ENCODE assay signal across 1 cellular context in the genomic region with DNA sequence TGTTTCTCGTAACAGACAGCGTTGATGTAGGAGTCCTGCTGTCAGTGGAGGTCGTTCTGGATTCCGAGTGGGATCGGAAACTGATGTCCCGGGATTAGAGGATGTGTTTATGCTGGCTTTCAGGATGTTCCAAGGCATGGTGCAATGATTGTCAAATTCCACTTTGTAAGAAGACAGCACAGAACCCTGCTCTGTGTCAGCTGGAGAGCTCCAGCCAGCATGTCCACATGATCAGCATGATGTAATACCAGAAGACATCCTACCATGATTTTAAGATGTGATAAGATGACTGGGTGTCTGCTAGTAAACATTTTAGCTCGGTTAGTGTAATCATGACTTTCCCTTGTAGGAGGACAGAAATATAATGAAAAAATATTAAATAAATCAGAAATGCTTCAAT.
A peak's percentile ranks its signal among the peaks of the same experiment; 100 is the strongest.
TF ChIP-seq lines count a peak whose summit lies in the region.

No MANE protein-coding gene starts in this region.

TF ChIP-seq in K562, 482 proteins besides CTCF, POLR2A, EP300 and RAD21 (continued from another document):
- TF ChIP-seq, protein P1, sequence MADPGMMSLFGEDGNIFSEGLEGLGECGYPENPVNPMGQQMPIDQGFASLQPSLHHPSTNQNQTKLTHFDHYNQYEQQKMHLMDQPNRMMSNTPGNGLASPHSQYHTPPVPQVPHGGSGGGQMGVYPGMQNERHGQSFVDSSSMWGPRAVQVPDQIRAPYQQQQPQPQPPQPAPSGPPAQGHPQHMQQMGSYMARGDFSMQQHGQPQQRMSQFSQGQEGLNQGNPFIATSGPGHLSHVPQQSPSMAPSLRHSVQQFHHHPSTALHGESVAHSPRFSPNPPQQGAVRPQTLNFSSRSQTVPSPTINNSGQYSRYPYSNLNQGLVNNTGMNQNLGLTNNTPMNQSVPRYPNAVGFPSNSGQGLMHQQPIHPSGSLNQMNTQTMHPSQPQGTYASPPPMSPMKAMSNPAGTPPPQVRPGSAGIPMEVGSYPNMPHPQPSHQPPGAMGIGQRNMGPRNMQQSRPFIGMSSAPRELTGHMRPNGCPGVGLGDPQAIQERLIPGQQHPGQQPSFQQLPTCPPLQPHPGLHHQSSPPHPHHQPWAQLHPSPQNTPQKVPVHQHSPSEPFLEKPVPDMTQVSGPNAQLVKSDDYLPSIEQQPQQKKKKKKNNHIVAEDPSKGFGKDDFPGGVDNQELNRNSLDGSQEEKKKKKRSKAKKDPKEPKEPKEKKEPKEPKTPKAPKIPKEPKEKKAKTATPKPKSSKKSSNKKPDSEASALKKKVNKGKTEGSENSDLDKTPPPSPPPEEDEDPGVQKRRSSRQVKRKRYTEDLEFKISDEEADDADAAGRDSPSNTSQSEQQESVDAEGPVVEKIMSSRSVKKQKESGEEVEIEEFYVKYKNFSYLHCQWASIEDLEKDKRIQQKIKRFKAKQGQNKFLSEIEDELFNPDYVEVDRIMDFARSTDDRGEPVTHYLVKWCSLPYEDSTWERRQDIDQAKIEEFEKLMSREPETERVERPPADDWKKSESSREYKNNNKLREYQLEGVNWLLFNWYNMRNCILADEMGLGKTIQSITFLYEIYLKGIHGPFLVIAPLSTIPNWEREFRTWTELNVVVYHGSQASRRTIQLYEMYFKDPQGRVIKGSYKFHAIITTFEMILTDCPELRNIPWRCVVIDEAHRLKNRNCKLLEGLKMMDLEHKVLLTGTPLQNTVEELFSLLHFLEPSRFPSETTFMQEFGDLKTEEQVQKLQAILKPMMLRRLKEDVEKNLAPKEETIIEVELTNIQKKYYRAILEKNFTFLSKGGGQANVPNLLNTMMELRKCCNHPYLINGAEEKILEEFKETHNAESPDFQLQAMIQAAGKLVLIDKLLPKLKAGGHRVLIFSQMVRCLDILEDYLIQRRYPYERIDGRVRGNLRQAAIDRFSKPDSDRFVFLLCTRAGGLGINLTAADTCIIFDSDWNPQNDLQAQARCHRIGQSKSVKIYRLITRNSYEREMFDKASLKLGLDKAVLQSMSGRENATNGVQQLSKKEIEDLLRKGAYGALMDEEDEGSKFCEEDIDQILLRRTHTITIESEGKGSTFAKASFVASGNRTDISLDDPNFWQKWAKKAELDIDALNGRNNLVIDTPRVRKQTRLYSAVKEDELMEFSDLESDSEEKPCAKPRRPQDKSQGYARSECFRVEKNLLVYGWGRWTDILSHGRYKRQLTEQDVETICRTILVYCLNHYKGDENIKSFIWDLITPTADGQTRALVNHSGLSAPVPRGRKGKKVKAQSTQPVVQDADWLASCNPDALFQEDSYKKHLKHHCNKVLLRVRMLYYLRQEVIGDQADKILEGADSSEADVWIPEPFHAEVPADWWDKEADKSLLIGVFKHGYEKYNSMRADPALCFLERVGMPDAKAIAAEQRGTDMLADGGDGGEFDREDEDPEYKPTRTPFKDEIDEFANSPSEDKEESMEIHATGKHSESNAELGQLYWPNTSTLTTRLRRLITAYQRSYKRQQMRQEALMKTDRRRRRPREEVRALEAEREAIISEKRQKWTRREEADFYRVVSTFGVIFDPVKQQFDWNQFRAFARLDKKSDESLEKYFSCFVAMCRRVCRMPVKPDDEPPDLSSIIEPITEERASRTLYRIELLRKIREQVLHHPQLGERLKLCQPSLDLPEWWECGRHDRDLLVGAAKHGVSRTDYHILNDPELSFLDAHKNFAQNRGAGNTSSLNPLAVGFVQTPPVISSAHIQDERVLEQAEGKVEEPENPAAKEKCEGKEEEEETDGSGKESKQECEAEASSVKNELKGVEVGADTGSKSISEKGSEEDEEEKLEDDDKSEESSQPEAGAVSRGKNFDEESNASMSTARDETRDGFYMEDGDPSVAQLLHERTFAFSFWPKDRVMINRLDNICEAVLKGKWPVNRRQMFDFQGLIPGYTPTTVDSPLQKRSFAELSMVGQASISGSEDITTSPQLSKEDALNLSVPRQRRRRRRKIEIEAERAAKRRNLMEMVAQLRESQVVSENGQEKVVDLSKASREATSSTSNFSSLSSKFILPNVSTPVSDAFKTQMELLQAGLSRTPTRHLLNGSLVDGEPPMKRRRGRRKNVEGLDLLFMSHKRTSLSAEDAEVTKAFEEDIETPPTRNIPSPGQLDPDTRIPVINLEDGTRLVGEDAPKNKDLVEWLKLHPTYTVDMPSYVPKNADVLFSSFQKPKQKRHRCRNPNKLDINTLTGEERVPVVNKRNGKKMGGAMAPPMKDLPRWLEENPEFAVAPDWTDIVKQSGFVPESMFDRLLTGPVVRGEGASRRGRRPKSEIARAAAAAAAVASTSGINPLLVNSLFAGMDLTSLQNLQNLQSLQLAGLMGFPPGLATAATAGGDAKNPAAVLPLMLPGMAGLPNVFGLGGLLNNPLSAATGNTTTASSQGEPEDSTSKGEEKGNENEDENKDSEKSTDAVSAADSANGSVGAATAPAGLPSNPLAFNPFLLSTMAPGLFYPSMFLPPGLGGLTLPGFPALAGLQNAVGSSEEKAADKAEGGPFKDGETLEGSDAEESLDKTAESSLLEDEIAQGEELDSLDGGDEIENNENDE (IDR thresholded peaks at IDR 0.05; ENCODE audit: low read depth, low read length), result no peak
- no peak for TF ChIP-seq FOXK2 (conservative IDR thresholded peaks at IDR 0.05 in 1 of 2, IDR thresholded peaks at IDR 0.05 in 1 of 2; ENCODE audit: low read depth in 2 of 2)
- no peak for TF ChIP-seq POLR2AphosphoS5 (IDR thresholded peaks at IDR 0.05; ENCODE audit: control insufficient read depth, insufficient read depth, low read depth, low read length)
- TF ChIP-seq ZNF217 (CRISPR knock-in tag; IDR thresholded peaks at IDR 0.05), result no peak
- TF ChIP-seq JUND (IDR thresholded peaks at IDR 0.05; ENCODE audit: borderline replicate concordance, low read depth, low read length), result peak; percentile 73
- TF ChIP-seq JUND (tag; IDR thresholded peaks at IDR 0.05; ENCODE audit: borderline replicate concordance, low read depth, low read length), result peak; percentile 74; the same call in 2 of the 3 replicates
- TF ChIP-seq, protein P2, sequence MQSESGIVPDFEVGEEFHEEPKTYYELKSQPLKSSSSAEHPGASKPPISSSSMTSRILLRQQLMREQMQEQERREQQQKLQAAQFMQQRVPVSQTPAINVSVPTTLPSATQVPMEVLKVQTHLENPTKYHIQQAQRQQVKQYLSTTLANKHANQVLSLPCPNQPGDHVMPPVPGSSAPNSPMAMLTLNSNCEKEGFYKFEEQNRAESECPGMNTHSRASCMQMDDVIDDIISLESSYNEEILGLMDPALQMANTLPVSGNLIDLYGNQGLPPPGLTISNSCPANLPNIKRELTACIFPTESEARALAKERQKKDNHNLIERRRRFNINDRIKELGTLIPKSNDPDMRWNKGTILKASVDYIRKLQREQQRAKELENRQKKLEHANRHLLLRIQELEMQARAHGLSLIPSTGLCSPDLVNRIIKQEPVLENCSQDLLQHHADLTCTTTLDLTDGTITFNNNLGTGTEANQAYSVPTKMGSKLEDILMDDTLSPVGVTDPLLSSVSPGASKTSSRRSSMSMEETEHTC (IDR thresholded peaks at IDR 0.05), result peak; percentile 58; the same call in 1 of the 2 replicates
- no peak for TF ChIP-seq MAFF (IDR thresholded peaks at IDR 0.05; ENCODE audit: low read length)
- TF ChIP-seq, protein P3, sequence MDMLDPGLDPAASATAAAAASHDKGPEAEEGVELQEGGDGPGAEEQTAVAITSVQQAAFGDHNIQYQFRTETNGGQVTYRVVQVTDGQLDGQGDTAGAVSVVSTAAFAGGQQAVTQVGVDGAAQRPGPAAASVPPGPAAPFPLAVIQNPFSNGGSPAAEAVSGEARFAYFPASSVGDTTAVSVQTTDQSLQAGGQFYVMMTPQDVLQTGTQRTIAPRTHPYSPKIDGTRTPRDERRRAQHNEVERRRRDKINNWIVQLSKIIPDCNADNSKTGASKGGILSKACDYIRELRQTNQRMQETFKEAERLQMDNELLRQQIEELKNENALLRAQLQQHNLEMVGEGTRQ (CRISPR knock-in tag; IDR thresholded peaks at IDR 0.05), result 0 out of 2 replicates have a peak, but pooled peaks have one; percentile 40
- peak; percentile 19; the same call in 1 of the 2 replicates for TF ChIP-seq RAD51 (IDR thresholded peaks at IDR 0.05; ENCODE audit: borderline replicate concordance, low read depth)
- no peak for TF ChIP-seq CEBPG (CRISPR knock-in tag; IDR thresholded peaks at IDR 0.05)
- peak; percentile 90 to 92 for TF ChIP-seq CEBPG (tag; conservative IDR thresholded peaks at IDR 0.05 in 1 of 2, IDR thresholded peaks at IDR 0.05 in 1 of 2)
- TF ChIP-seq ZNF644 (tag; IDR thresholded peaks at IDR 0.05; ENCODE audit: low read depth), result peak; percentile 29; the same call in 1 of the 2 replicates
- TF ChIP-seq, protein P4, sequence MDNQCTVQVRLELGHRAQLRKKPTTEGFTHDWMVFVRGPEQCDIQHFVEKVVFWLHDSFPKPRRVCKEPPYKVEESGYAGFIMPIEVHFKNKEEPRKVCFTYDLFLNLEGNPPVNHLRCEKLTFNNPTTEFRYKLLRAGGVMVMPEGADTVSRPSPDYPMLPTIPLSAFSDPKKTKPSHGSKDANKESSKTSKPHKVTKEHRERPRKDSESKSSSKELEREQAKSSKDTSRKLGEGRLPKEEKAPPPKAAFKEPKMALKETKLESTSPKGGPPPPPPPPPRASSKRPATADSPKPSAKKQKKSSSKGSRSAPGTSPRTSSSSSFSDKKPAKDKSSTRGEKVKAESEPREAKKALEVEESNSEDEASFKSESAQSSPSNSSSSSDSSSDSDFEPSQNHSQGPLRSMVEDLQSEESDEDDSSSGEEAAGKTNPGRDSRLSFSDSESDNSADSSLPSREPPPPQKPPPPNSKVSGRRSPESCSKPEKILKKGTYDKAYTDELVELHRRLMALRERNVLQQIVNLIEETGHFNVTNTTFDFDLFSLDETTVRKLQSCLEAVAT (IDR thresholded peaks at IDR 0.05), result no peak
- no peak for TF ChIP-seq ZNF561 (CRISPR knock-in tag; conservative IDR thresholded peaks at IDR 0.05)
- no peak for TF ChIP-seq SETDB1 (IDR thresholded peaks at IDR 0.05; ENCODE audit: low read length)
- no peak for TF ChIP-seq SREBF2 (CRISPR knock-in tag; IDR thresholded peaks at IDR 0.05)
TF ChIP-seq in K562: peak in this region for 19.
